In genomic region chr11:63846897-63847296, GRCh38 we compare ENCODE assay signal across 18 cellular contexts. TPM values are rescaled to one million over a fixed set of nuclear protein-coding genes. Genes with fewer than 3 reads are reported as not detected.
DNase-seq lines count a peak whose midpoint lies in the region; ATAC-seq and TF ChIP-seq lines count a peak whose summit lies in the region.
"Had no signal": no experiment of that assay in that cellular context is flagged by ENCODE, and none has a peak within 500 bp of the region (broad histone marks: within the 10 kb centered on the region; RNA-seq: fewer than 3 reads in every experiment).

No MANE protein-coding gene starts in this region.

- POLR2A ChIA-PET in activated CD8-positive, alpha-beta T cell treated with anti-CD3 and anti-CD28 coated beads for 36 hours (lab: Charles Lee): interaction anchor here (1.3 kb wide), 1 partner anchor 27 kb away, joined by 3 read pairs; no protein-coding TSS in a partner anchor
- POLR2A ChIA-PET in activated CD8-positive, alpha-beta T cell treated with anti-CD3 and anti-CD28 coated beads, Interleukin-2, amount 10 ng/mL, durations not matched to agents 7 days and 5 days (lab: Charles Lee): no interaction called here

- H3K4me3 ChIP-seq in body of pancreas (no peak overlapping the region), suprapubic skin (no peak overlapping the region)
- H3K4me3 ChIP-seq: HAP-1, heart right ventricle had no signal

- H3K27me3 Mint-ChIP-seq in activated CD8-positive, alpha-beta T cell treated with anti-CD3 and anti-CD28 coated beads for 36 hours: no peaks in the 10 kb centered on the region
- no peaks in the 10 kb centered on the region for H3K27me3 Mint-ChIP-seq in activated CD8-positive, alpha-beta T cell treated with anti-CD3 and anti-CD28 coated beads, Interleukin-2, amount 10 ng/mL, durations not matched to agents 7 days and 5 days (ENCODE audit: low read depth)
- no peaks in the 10 kb centered on the region for H3K27me3 Mint-ChIP-seq in mesothelial cell of epicardium (ENCODE audit: low read depth)
- H3K27me3 Mint-ChIP-seq: dendritic cell treated with granulocyte-macrophage colony-stimulating factor and Interleukin-4, amounts not matched to agents 40 ng/mL and 50 ng/mL, for 4 days had no signal

- H3K4me1 ChIP-seq in body of pancreas (peaks cover 99% of the 10 kb centered on the region), suprapubic skin (peaks cover 75% of the 10 kb centered on the region)
- H3K4me1 ChIP-seq: HAP-1 had no signal

- CTCF ChIA-PET in activated CD8-positive, alpha-beta T cell treated with anti-CD3 and anti-CD28 coated beads for 36 hours (lab: Charles Lee): interaction anchor here (1.4 to 1.9 kb wide), 4 partner anchors 9 to 60 kb away, joined by 3 to 14 read pairs (median 7); partner anchors contain the start of gene MARK2
- CTCF ChIA-PET in activated CD8-positive, alpha-beta T cell treated with anti-CD3 and anti-CD28 coated beads, Interleukin-2, amount 10 ng/mL, durations not matched to agents 7 days and 5 days (lab: Charles Lee): interaction anchor here (1.3 to 2.0 kb wide), 3 partner anchors 9 to 99 kb away, joined by 3 to 9 read pairs (median 6); partner anchors contain the start of gene MARK2

- H3K4me3 Mint-ChIP-seq in activated CD8-positive, alpha-beta T cell treated with anti-CD3 and anti-CD28 coated beads for 36 hours: no peak overlapping the region
- no peak overlapping the region for H3K4me3 Mint-ChIP-seq in activated CD8-positive, alpha-beta T cell treated with anti-CD3 and anti-CD28 coated beads, Interleukin-2, amount 10 ng/mL, durations not matched to agents 7 days and 5 days
- H3K4me3 Mint-ChIP-seq in mesothelial cell of epicardium: no peak overlapping the region
- H3K4me3 Mint-ChIP-seq: dendritic cell treated with granulocyte-macrophage colony-stimulating factor and Interleukin-4, amounts not matched to agents 40 ng/mL and 50 ng/mL, for 4 days had no signal

- no peaks in the 10 kb centered on the region for H3K9me3 Mint-ChIP-seq in activated CD8-positive, alpha-beta T cell treated with anti-CD3 and anti-CD28 coated beads for 36 hours
- no peaks in the 10 kb centered on the region for H3K9me3 Mint-ChIP-seq in activated CD8-positive, alpha-beta T cell treated with anti-CD3 and anti-CD28 coated beads, Interleukin-2, amount 10 ng/mL, durations not matched to agents 7 days and 5 days (ENCODE audit: insufficient read depth)
- H3K9me3 Mint-ChIP-seq in mesothelial cell of epicardium: no peaks in the 10 kb centered on the region
- H3K9me3 Mint-ChIP-seq: dendritic cell treated with granulocyte-macrophage colony-stimulating factor and Interleukin-4, amounts not matched to agents 40 ng/mL and 50 ng/mL, for 4 days had no signal

- H3K27me3 ChIP-seq in body of pancreas: no peaks in the 10 kb centered on the region
- no peaks in the 10 kb centered on the region for H3K27me3 ChIP-seq in suprapubic skin
- H3K27me3 ChIP-seq: heart right ventricle had no signal

- peaks cover 27% of the 10 kb centered on the region for H3K36me3 Mint-ChIP-seq in activated CD8-positive, alpha-beta T cell treated with anti-CD3 and anti-CD28 coated beads for 36 hours (ENCODE audit: low read depth)
- peaks cover 66% of the 10 kb centered on the region for H3K36me3 Mint-ChIP-seq in activated CD8-positive, alpha-beta T cell treated with anti-CD3 and anti-CD28 coated beads, Interleukin-2, amount 10 ng/mL, durations not matched to agents 7 days and 5 days (ENCODE audit: low read depth)
- H3K36me3 Mint-ChIP-seq in mesothelial cell of epicardium: peaks cover 5% of the 10 kb centered on the region

- peaks cover 82% of the 10 kb centered on the region for H3K4me1 Mint-ChIP-seq in activated CD8-positive, alpha-beta T cell treated with anti-CD3 and anti-CD28 coated beads for 36 hours (ENCODE audit: low read depth)
- peaks cover 80% of the 10 kb centered on the region for H3K4me1 Mint-ChIP-seq in activated CD8-positive, alpha-beta T cell treated with anti-CD3 and anti-CD28 coated beads, Interleukin-2, amount 10 ng/mL, durations not matched to agents 7 days and 5 days (ENCODE audit: low read depth)
- peaks cover 71% of the 10 kb centered on the region for H3K4me1 Mint-ChIP-seq in mesothelial cell of epicardium

- no peak for DNase-seq in activated CD8-positive, alpha-beta T cell treated with anti-CD3 and anti-CD28 coated beads for 36 hours
- DNase-seq in activated CD8-positive, alpha-beta T cell treated with anti-CD3 and anti-CD28 coated beads, Interleukin-2, amount 10 ng/mL, durations not matched to agents 7 days and 5 days: no peak
- no peak for DNase-seq in body of pancreas
- DNase-seq in mesothelial cell of epicardium (ENCODE audit: low spot score in 2 of 2, unreplicated experiment in 2 of 2): no peak
- no peak for DNase-seq in suprapubic skin (ENCODE audit: low spot score in 2 of 2)
- DNase-seq in NCI-H1105 (lab: John Stamatoyannopoulos, UW): no peak
- no peak for DNase-seq in activated gamma-delta T cell (lab: John Stamatoyannopoulos, UW)
- DNase-seq: activated effector memory CD4-positive, alpha-beta T cell treated with Interleukin-2 at 50 U/mL for 16 hours; heart right ventricle; left colon; MV-4-11; NCI-H2107; NCI-H69; SW 1271; WERI-Rb-1 had no signal

- H3K9me3 ChIP-seq in body of pancreas (no peaks in the 10 kb centered on the region), suprapubic skin (no peaks in the 10 kb centered on the region)
- H3K9me3 ChIP-seq: HAP-1, heart right ventricle had no signal

- TF ChIP-seq EP300 in suprapubic skin (IDR thresholded peaks at IDR 0.05): no peak

- TF ChIP-seq POLR2A in body of pancreas (IDR thresholded peaks at IDR 0.05) (no peak), suprapubic skin (IDR thresholded peaks at IDR 0.05) (no peak)

- 67 to 72% methylated on average over 6 of the region's 6 CpGs for WGBS in body of pancreas, 2 donors
- WGBS in suprapubic skin: 89% methylated on average over 6 of the region's 6 CpGs

- H3K27ac Mint-ChIP-seq in activated CD8-positive, alpha-beta T cell treated with anti-CD3 and anti-CD28 coated beads for 36 hours: peak overlapping the region; percentile 46
- H3K27ac Mint-ChIP-seq in activated CD8-positive, alpha-beta T cell treated with anti-CD3 and anti-CD28 coated beads, Interleukin-2, amount 10 ng/mL, durations not matched to agents 7 days and 5 days: no peak overlapping the region
- H3K27ac Mint-ChIP-seq in mesothelial cell of epicardium: peak overlapping the region; percentile 97

- no peak for ATAC-seq in activated CD8-positive, alpha-beta T cell treated with anti-CD3 and anti-CD28 coated beads for 36 hours
- ATAC-seq in activated CD8-positive, alpha-beta T cell treated with anti-CD3 and anti-CD28 coated beads, Interleukin-2, amount 10 ng/mL, durations not matched to agents 7 days and 5 days: no peak
- ATAC-seq in body of pancreas (no peak), GM21619 (IDR thresholded peaks at IDR 0.05; ENCODE audit: unreplicated experiment) (no peak)
- ATAC-seq: heart right ventricle had no signal

- TF ChIP-seq CTCF in activated CD8-positive, alpha-beta T cell treated with anti-CD3 and anti-CD28 coated beads for 36 hours (IDR thresholded peaks at IDR 0.05): no peak
- no peak for TF ChIP-seq CTCF in body of pancreas (IDR thresholded peaks at IDR 0.05)
- TF ChIP-seq CTCF in mesothelial cell of epicardium (IDR thresholded peaks at IDR 0.05; ENCODE audit: unreplicated experiment): no peak
- TF ChIP-seq CTCF in suprapubic skin (IDR thresholded peaks at IDR 0.05): no peak

- H3K27ac ChIP-seq in body of pancreas: peak overlapping the region; percentile 84 to 95 (median 89)
- H3K27ac ChIP-seq in suprapubic skin: peak overlapping the region; percentile 88
- H3K27ac ChIP-seq: WERI-Rb-1 had no signal

- H3K36me3 ChIP-seq in body of pancreas (replicated peaks in 1 of 2; ENCODE audit: insufficient read depth in 1 of 2, low read depth in 2 of 2): no peaks in the 10 kb centered on the region
- peaks cover 8% of the 10 kb centered on the region for H3K36me3 ChIP-seq in suprapubic skin

- intact Hi-C loops in activated CD8-positive, alpha-beta T cell treated with anti-CD3 and anti-CD28 coated beads for 36 hours (cut with micrococcal nuclease): loop anchor here (10.0 kb wide), 1 partner anchor 48 kb away; no protein-coding TSS in a partner anchor
- intact Hi-C loops in body of pancreas (cut with DNase I): no loop called here

RNA-seq across cellular contexts. Expression of gene MARK2, which starts 8.0 kb away (rescaled TPM):
- 10 to 100 TPM; 23.3 to 24.5 TPM for total RNA-seq in activated CD8-positive, alpha-beta T cell treated with anti-CD3 and anti-CD28 coated beads for 36 hours
- 10 to 100 TPM; 62.1 to 68.6 TPM for total RNA-seq in activated CD8-positive, alpha-beta T cell treated with anti-CD3 and anti-CD28 coated beads, Interleukin-2, amount 10 ng/mL, durations not matched to agents 7 days and 5 days
- 10 to 100 TPM; 32.2 to 33.9 TPM for total RNA-seq in body of pancreas
- 48.8 to 51.5 TPM (median 51.2 TPM) in 3 replicates for total RNA-seq in mesothelial cell of epicardium
- 10 to 100 TPM; 66.3 to 78.7 (median 71.8) TPM for total RNA-seq in suprapubic skin

RNA-seq across cellular contexts. Expression of gene SPINDOC, which starts 33.6 kb away (rescaled TPM):
- 10 to 100 TPM; 28.4 to 29.0 TPM for total RNA-seq in activated CD8-positive, alpha-beta T cell treated with anti-CD3 and anti-CD28 coated beads for 36 hours
- total RNA-seq in activated CD8-positive, alpha-beta T cell treated with anti-CD3 and anti-CD28 coated beads, Interleukin-2, amount 10 ng/mL, durations not matched to agents 7 days and 5 days: 10 to 100 TPM; 49.1 to 50.4 TPM
- total RNA-seq in body of pancreas: 10 to 100 TPM in 1 of 2 donors, 1 to 10 TPM in 1; 3.6 to 16.2 TPM
- 55.5 to 63.7 TPM (median 60.1 TPM) in 3 replicates for total RNA-seq in mesothelial cell of epicardium
- total RNA-seq in suprapubic skin: 1 to 10 TPM; 3.9 to 9.4 (median 6.3) TPM
